In the genomic region with DNA sequence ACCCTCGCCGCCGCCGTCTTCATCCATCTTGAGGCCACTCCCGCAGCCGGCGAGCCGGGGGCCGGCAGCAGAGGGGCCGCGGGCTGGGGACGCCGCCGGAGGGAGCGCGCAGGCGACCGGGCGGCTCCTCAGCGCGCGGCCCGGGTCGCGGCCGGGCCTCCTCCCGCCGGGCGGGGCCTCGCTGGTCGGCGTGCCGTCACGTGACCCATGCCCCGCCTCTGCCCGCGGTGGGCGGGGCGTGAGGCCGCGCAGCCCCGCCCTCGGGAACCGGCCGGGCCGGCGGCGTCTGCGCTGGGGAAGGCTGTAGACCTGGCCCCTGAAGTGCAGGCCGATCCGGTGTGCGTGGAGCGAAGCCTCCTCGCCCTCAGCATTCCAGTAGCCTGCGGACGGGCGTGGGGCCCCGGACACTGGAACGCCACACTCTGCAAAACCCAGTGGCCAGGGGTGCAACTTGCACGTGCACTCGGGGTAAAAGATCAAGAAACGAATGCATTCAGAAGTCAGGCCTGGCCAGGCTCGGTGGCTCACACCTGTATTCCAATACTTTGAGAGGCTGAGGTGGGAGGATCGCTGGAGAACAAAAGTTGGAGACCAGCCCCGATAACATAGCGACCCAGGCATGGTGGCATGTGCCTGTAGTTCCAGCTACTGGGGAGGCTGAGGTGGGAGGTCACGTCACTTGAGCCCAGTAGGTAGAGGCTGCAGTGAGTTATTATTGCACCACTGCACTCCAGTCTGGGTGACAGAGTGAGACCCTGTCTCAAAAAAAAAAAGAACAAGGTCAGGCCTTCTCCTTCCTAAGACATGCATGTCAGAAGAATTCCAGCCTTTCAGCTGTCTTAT, we compare ENCODE assay signal across 8 cellular contexts. TPM values are rescaled to one million over a fixed set of nuclear protein-coding genes. Genes with fewer than 3 reads are reported as not detected.
DNase-seq lines count a peak whose midpoint lies in the region; ATAC-seq and TF ChIP-seq lines count a peak whose summit lies in the region.

A gene with protein sequence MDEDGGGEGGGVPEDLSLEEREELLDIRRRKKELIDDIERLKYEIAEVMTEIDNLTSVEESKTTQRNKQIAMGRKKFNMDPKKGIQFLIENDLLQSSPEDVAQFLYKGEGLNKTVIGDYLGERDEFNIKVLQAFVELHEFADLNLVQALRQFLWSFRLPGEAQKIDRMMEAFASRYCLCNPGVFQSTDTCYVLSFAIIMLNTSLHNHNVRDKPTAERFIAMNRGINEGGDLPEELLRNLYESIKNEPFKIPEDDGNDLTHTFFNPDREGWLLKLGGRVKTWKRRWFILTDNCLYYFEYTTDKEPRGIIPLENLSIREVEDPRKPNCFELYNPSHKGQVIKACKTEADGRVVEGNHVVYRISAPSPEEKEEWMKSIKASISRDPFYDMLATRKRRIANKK (minus strand): TSS at position 144 of the 843 bp plus-strand sequence. CDS start 117 bp downstream, at position 27.

- intact Hi-C loops in dorsolateral prefrontal cortex (cut with DNase I): loop anchor here (5.0 kb wide), 3 partner anchors 100 to 170 kb away; no protein-coding TSS in a partner anchor
- intact Hi-C loops in lower leg skin (cut with DNase I; ENCODE audit: low total_unique reads): no loop called here

- no peak for TF ChIP-seq POLR2A in lower leg skin (IDR thresholded peaks at IDR 0.05)

- WGBS in lower leg skin, 2 donors: 20 to 25% methylated on average over 14 to 18 of the region's 67 CpGs

- TF ChIP-seq CTCF in dorsolateral prefrontal cortex (IDR thresholded peaks at IDR 0.05 in 54 of 56, conservative IDR thresholded peaks at IDR 0.05 in 2 of 56; ENCODE audit: low read depth in 1 of 56, partially characterized antibody in 56 of 56): peak in 6 of 56 donors; percentile 10 to 19 (median 14)
- no peak for TF ChIP-seq CTCF in lower leg skin (IDR thresholded peaks at IDR 0.05)

- no peaks in the 10 kb centered on the region for H3K27me3 ChIP-seq in dorsolateral prefrontal cortex

- peak within 1 kb of the TSS; percentile 63 to 98 (median 88) for H3K4me3 ChIP-seq in dorsolateral prefrontal cortex
- peak within 1 kb of the TSS; percentile 90 for H3K4me3 ChIP-seq in lower leg skin (ENCODE audit: low read depth, poor library complexity, severe bottlenecking)

- ATAC-seq in GM18861 (IDR thresholded peaks at IDR 0.05; ENCODE audit: unreplicated experiment) (peak; percentile 65), HG03095 (IDR thresholded peaks at IDR 0.05; ENCODE audit: unreplicated experiment) (peak; percentile 82)

- H3K27ac ChIP-seq in dorsolateral prefrontal cortex: peak within 1 kb of the TSS in 47 of 59 donors; percentile 19 to 87 (median 63)

- DNase-seq in AG08396 (ENCODE audit: low spot score): peak; percentile 98
- peak; percentile 66 for DNase-seq in NCI-H510A (lab: John Stamatoyannopoulos, UW)
- DNase-seq in activated CD4-positive, alpha-beta T cell treated with anti-CD3 and anti-CD28 coated beads, Interleukin-2, amount 50 U/mL, for 4 hours: peak; percentile 52 to 60
- DNase-seq in dorsolateral prefrontal cortex: peak; percentile 65 to 93 (median 78)
- peak; percentile 57 to 95 for DNase-seq in lower leg skin (ENCODE audit: low spot score in 2 of 2)
- DNase-seq in stimulated activated CD4-positive, alpha-beta T cell treated with anti-CD3 and anti-CD28 coated beads, Interleukin-4, amount 100 ng/mL, for 24 hours: peak; percentile 71

RNA-seq across cellular contexts. Expression of the gene that starts here (rescaled TPM):
- total RNA-seq in dorsolateral prefrontal cortex (10 to 100 TPM; 18.6 to 63.4 (median 41.6) TPM), lower leg skin (100 to 1,000 TPM in 1 of 4 donors, 10 to 100 TPM in 3; 40.3 to 108 (median 44.7) TPM)

Comparison
In these comparisons a context has a peak if more than half of its experiments do, and no peak if none do; other contexts are left out.
1. Peak in every context shown above with its lines: DNase-seq, ATAC-seq, H3K4me3 ChIP-seq and H3K27ac ChIP-seq.